25 cellular contexts compared by ENCODE assay signal in genomic region chr19:55618426-55618825, GRCh38. TPM values are rescaled to one million over a fixed set of nuclear protein-coding genes. Genes with fewer than 3 reads are reported as not detected.
DNase-seq lines count a peak whose midpoint lies in the region; ATAC-seq and TF ChIP-seq lines count a peak whose summit lies in the region.
"Had no signal": no experiment of that assay in that cellular context is flagged by ENCODE, and none has a peak within 500 bp of the region (broad histone marks: within the 10 kb centered on the region; RNA-seq: fewer than 3 reads in every experiment).

No MANE protein-coding gene starts in this region.

- TF ChIP-seq POLR2A in stomach (IDR thresholded peaks at IDR 0.05), result no peak

- H3K9ac ChIP-seq in SK-N-SH (no peak overlapping the region), Karpas-422 (ENCODE audit: low read length) (no peak overlapping the region), trophoblast cell (ENCODE audit: low read length) (peak overlapping the region; percentile 43), GM23248 (no peak overlapping the region)
- H3K9ac ChIP-seq: KMS-11 had no signal

- DNase-seq in SK-N-SH (no peak), Karpas-422 (peak; percentile 43), left colon (no peak), trophoblast cell (no peak), stomach (no peak), GM23248 (no peak)
- DNase-seq: 8988T; activated CD4-positive, CD25-positive, alpha-beta regulatory T cell; activated naive CD4-positive, alpha-beta T cell; body of pancreas; foreskin melanocyte; mesenchymal stem cell; MM.1S; NCI-H1105 treated with DMSO at 0.1 percent for 48 hours; NCI-H187 treated with DMSO at 0.1 percent for 48 hours; NCI-H526; nucleus accumbens; OCI-M1; stimulated activated CD4-positive, alpha-beta T cell treated with anti-CD3 and anti-CD28 coated beads, Interleukin-15, amount 100 ng/mL, for 24 hours; stimulated activated CD4-positive, alpha-beta T cell treated with anti-CD3 and anti-CD28 coated beads, Interleukin-4, amount 100 ng/mL, for 4 hours; T-helper 1 cell; transverse colon had no signal

- H4K8ac ChIP-seq in trophoblast cell (ENCODE audit: low read depth, low read length), result no peak overlapping the region

- CTCF ChIA-PET in SK-N-SH (lab: Yijun Ruan, JAX), result interaction anchor here (1.4 to 6.7 kb wide), 3 partner anchors 12 to 477 kb away, joined by 3 to 40 read pairs (median 4); no protein-coding TSS in a partner anchor

- no peak overlapping the region for H3K4me3 ChIP-seq in SK-N-SH (ENCODE audit: low read depth in 2 of 2, low read length in 1 of 2)
- no peak overlapping the region for H3K4me3 ChIP-seq in Karpas-422 (ENCODE audit: low read length)
- no peak overlapping the region for H3K4me3 ChIP-seq in trophoblast cell (ENCODE audit: low read depth, low read length)
- no peak overlapping the region for H3K4me3 ChIP-seq in stomach
- H3K4me3 ChIP-seq in GM23248, result no peak overlapping the region
- H3K4me3 ChIP-seq: body of pancreas, transverse colon had no signal

- H3K27me3 ChIP-seq in SK-N-SH (ENCODE audit: insufficient read depth) (no peaks in the 10 kb centered on the region), Karpas-422 (ENCODE audit: low read length) (no peaks in the 10 kb centered on the region), trophoblast cell (ENCODE audit: insufficient read depth, low read length) (no peaks in the 10 kb centered on the region), stomach (no peaks in the 10 kb centered on the region), GM23248 (replicated peaks; ENCODE audit: insufficient read depth) (no peaks in the 10 kb centered on the region)
- H3K27me3 ChIP-seq: body of pancreas, transverse colon had no signal

- TF ChIP-seq CTCF in SK-N-SH (IDR thresholded peaks at IDR 0.05) (no peak), stomach (IDR thresholded peaks at IDR 0.05) (no peak)

- TF ChIP-seq EP300 in SK-N-SH (IDR thresholded peaks at IDR 0.05; ENCODE audit: borderline replicate concordance in 1 of 2, low read depth in 1 of 2, low read length in 1 of 2), result no peak
- no peak for TF ChIP-seq EP300 in stomach (IDR thresholded peaks at IDR 0.05)

- peaks cover 12% of the 10 kb centered on the region for H3F3A ChIP-seq in SK-N-SH (replicated peaks; ENCODE audit: insufficient read depth)
- peaks cover 11% of the 10 kb centered on the region; the same call in 1 of the 2 replicates for H3F3A ChIP-seq in GM23248 (ENCODE audit: insufficient read depth)

- H3K4ac ChIP-seq in trophoblast cell (ENCODE audit: low read depth, low read length), result no peak overlapping the region

- no peaks in the 10 kb centered on the region for H3K9me3 ChIP-seq in SK-N-SH
- no peaks in the 10 kb centered on the region for H3K9me3 ChIP-seq in Karpas-422 (ENCODE audit: low read length)
- peaks cover 15% of the 10 kb centered on the region for H3K9me3 ChIP-seq in trophoblast cell (ENCODE audit: insufficient read depth, low read depth, low read length)
- H3K9me3 ChIP-seq in stomach, result no peaks in the 10 kb centered on the region
- no peaks in the 10 kb centered on the region for H3K9me3 ChIP-seq in GM23248 (ENCODE audit: low read depth)
- H3K9me3 ChIP-seq: body of pancreas, transverse colon had no signal

- H2BK5ac ChIP-seq in trophoblast cell (ENCODE audit: low read depth, low read length, poor library complexity), result no peak overlapping the region

- no peaks in the 10 kb centered on the region for H3K9me2 ChIP-seq in SK-N-SH
- no peaks in the 10 kb centered on the region for H3K9me2 ChIP-seq in Karpas-422 (replicated peaks; ENCODE audit: insufficient read depth, low read length)
- no peaks in the 10 kb centered on the region for H3K9me2 ChIP-seq in GM23248 (ENCODE audit: insufficient read depth)

- POLR2A ChIA-PET in SK-N-SH (lab: Yijun Ruan, JAX), result interaction anchor here (3.1 kb wide), 1 partner anchor 12 kb away, joined by 10 read pairs; the partner anchor contains the start of gene ZNF865

- H3K18ac ChIP-seq in trophoblast cell (ENCODE audit: low read length), result no peak overlapping the region

- H3K4me1 ChIP-seq in SK-N-SH (ENCODE audit: control insufficient read depth in 1 of 2, insufficient read depth in 2 of 2, low read depth in 1 of 2, low read length in 1 of 2) (no peaks in the 10 kb centered on the region), Karpas-422 (ENCODE audit: low read length) (peaks cover 13% of the 10 kb centered on the region), trophoblast cell (ENCODE audit: control insufficient read depth in 1 of 2, insufficient read depth in 2 of 2, low read length in 2 of 2) (no peaks in the 10 kb centered on the region), stomach (peaks cover 5 to 40% (median 12%) of the 10 kb centered on the region in 4 donors), GM23248 (ENCODE audit: insufficient read depth) (no peaks in the 10 kb centered on the region)

- ATAC-seq in SK-N-SH treated with all-trans-retinoic acid at 6 μM for 48 hours (no peak), left colon (peak; percentile 3), GM18858 (IDR thresholded peaks at IDR 0.05; ENCODE audit: unreplicated experiment) (no peak)
- ATAC-seq: body of pancreas had no signal

- H4K20me1 ChIP-seq in SK-N-SH (ENCODE audit: insufficient read depth), result no peaks in the 10 kb centered on the region
- H4K20me1 ChIP-seq in Karpas-422 (ENCODE audit: insufficient read depth, low read depth, low read length), result no peaks in the 10 kb centered on the region
- no peaks in the 10 kb centered on the region for H4K20me1 ChIP-seq in GM23248 (ENCODE audit: insufficient read depth)

- in situ Hi-C loops in GM23248 (cut with MboI), result no loop called here

- no peak for TF ChIP-seq RAD21 in SK-N-SH (IDR thresholded peaks at IDR 0.05; ENCODE audit: low read length)

- H2BK12ac ChIP-seq in trophoblast cell (ENCODE audit: low read length), result no peak overlapping the region

- intact Hi-C loops in left colon (cut with DNase I, micrococcal nuclease), result no loop called here
- intact Hi-C loops in stomach (cut with DNase I; ENCODE audit: low total_unique reads), result no loop called here

- 93% methylated on average over 7 of the region's 7 CpGs for WGBS in SK-N-SH (ENCODE audit: low lambda C conversion rate)
- WGBS in trophoblast cell (ENCODE audit: extremely low coverage, insufficient coverage, insufficient read length), result no CpG with 5 or more reads among the region's 7 CpGs
- 78 to 90% (median 87%) methylated on average over 6 to 7 of the region's 7 CpGs for WGBS in stomach, 5 donors
- WGBS in GM23248 (ENCODE audit: low coverage in 1 of 2, low lambda C conversion rate in 2 of 2, missing lambda C conversion rate in 2 of 2), 2 experiments, result 87 to 98% methylated on average over 3 to 7 of the region's 7 CpGs

- no peak overlapping the region for H2AFZ ChIP-seq in SK-N-SH (ENCODE audit: low read depth)
- H2AFZ ChIP-seq in Karpas-422 (ENCODE audit: low read length), result no peak overlapping the region
- H2AFZ ChIP-seq in trophoblast cell (ENCODE audit: insufficient read depth, low read length, poor library complexity), result no peak overlapping the region
- H2AFZ ChIP-seq in GM23248, result no peak overlapping the region

- H3K36me3 ChIP-seq in SK-N-SH (replicated peaks in 1 of 2; ENCODE audit: control insufficient read depth in 1 of 2, insufficient read depth in 2 of 2, low read length in 1 of 2), result peaks cover 0 to 32% of the 10 kb centered on the region in 2 experiments
- H3K36me3 ChIP-seq in Karpas-422 (ENCODE audit: insufficient read depth, low read length), result peaks cover 3% of the 10 kb centered on the region; the same call in 1 of the 2 replicates
- H3K36me3 ChIP-seq in trophoblast cell (ENCODE audit: control insufficient read depth in 1 of 2, insufficient read depth in 2 of 2, low read length in 2 of 2), result peaks cover 47 to 52% of the 10 kb centered on the region in 2 experiments
- peaks cover 22 to 73% (median 68%) of the 10 kb centered on the region in 4 donors for H3K36me3 ChIP-seq in stomach
- no peaks in the 10 kb centered on the region; the same call in 1 of the 2 replicates for H3K36me3 ChIP-seq in GM23248 (ENCODE audit: low read depth)

- H3K79me2 ChIP-seq in SK-N-SH (ENCODE audit: insufficient read depth), result peaks cover 7% of the 10 kb centered on the region; the same call in 1 of the 2 replicates
- H3K79me2 ChIP-seq in Karpas-422 (ENCODE audit: low read length), result no peaks in the 10 kb centered on the region
- H3K79me2 ChIP-seq in trophoblast cell (ENCODE audit: control insufficient read depth, insufficient read depth, low read length, poor library complexity), result no peaks in the 10 kb centered on the region
- H3K79me2 ChIP-seq in GM23248 (ENCODE audit: insufficient read depth), result 0 out of 2 replicates have a peak, but pooled peaks cover 3% of the 10 kb centered on the region

- H4K12ac ChIP-seq in trophoblast cell (ENCODE audit: low read depth, low read length), result no peak overlapping the region

- H3K79me1 ChIP-seq in trophoblast cell (ENCODE audit: low read length), result no peaks in the 10 kb centered on the region

- H4K91ac ChIP-seq in trophoblast cell (ENCODE audit: low read depth, low read length), result no peak overlapping the region

- H3K4me2 ChIP-seq in SK-N-SH (no peak overlapping the region), Karpas-422 (ENCODE audit: low read depth, low read length, poor library complexity, severe bottlenecking) (no peak overlapping the region), trophoblast cell (ENCODE audit: low read length) (no peak overlapping the region), GM23248 (ENCODE audit: unreplicated experiment) (no peak overlapping the region)
- H3K4me2 ChIP-seq: KMS-11 had no signal

- H3K23ac ChIP-seq in trophoblast cell (ENCODE audit: low read length), result no peak overlapping the region

- H2BK120ac ChIP-seq in trophoblast cell (ENCODE audit: insufficient read depth, low read length, poor library complexity), result no peak overlapping the region

- H3K14ac ChIP-seq in trophoblast cell (ENCODE audit: low read length), result no peak overlapping the region

- H3K27ac ChIP-seq in SK-N-SH (ENCODE audit: low read depth in 2 of 2, low read length in 1 of 2) (no peak overlapping the region), Karpas-422 (ENCODE audit: low read length) (no peak overlapping the region), trophoblast cell (ENCODE audit: low read depth, low read length) (no peak overlapping the region), stomach (peak overlapping the region in 1 of 5 donors; percentile 19), GM23248 (no peak overlapping the region)
- H3K27ac ChIP-seq: body of pancreas, KMS-11, transverse colon had no signal

- H2AK5ac ChIP-seq in trophoblast cell (ENCODE audit: low read length), result no peak overlapping the region

RNA-seq across cellular contexts. Expression of gene ZNF784, which starts 5.9 kb away (rescaled TPM):
- polyA plus RNA-seq in SK-N-SH (2012; rRNA removed) (5.0 and 5.5 TPM in 2 replicates), stomach (1 to 10 TPM; 4.2 to 6.0 (median 5.9) TPM), GM23248 (2016; fragmentation: Nextera tagmentation; extraction: Ambion mirVana) (1.2 and 1.3 TPM in 2 replicates)
- 2.4 and 3.3 TPM in 2 replicates for polyA plus RNA-seq in SK-N-SH (2012; cell fraction: cytosol; rRNA removed)
- polyA plus RNA-seq in SK-N-SH (2012; cell fraction: nucleus; rRNA removed), result 17.9 and 20.4 TPM in 2 replicates
- total RNA-seq in Karpas-422 (2014; rRNA removed; shearing (Covaris generic); ENCODE audit: low replicate concordance), result 2.8 and 3.5 TPM in 2 replicates
- total RNA-seq in left colon (10 to 100 TPM in 1 of 2 donors, 1 to 10 TPM in 1; 8.6 to 11.6 TPM), stomach (10 to 100 TPM in 1 of 5 donors, 1 to 10 TPM in 3, not detected in 1; 1.8 to 15.1 (median 4.6) TPM)
- 3.4 and 3.8 TPM in 2 replicates for polyA plus RNA-seq in trophoblast cell (2013)
- 3.0 and 4.2 TPM in 2 replicates for total RNA-seq in GM23248 (2014; rRNA removed; shearing (Covaris generic))

RNA-seq across cellular contexts. Expression of gene ZNF865, which starts 13.0 kb away (rescaled TPM):
- polyA plus RNA-seq in SK-N-SH (2012; rRNA removed) (3.4 and 5.0 TPM in 2 replicates), stomach (1 to 10 TPM; 5.3 to 6.3 (median 6.1) TPM), GM23248 (2016; fragmentation: Nextera tagmentation; extraction: Ambion mirVana) (0.21 and 0.51 TPM in 2 replicates)
- polyA plus RNA-seq in SK-N-SH (2012; cell fraction: cytosol; rRNA removed), result 2.7 and 5.2 TPM in 2 replicates
- polyA plus RNA-seq in SK-N-SH (2012; cell fraction: nucleus; rRNA removed), result 11.7 and 16.2 TPM in 2 replicates
- total RNA-seq in Karpas-422 (2014; rRNA removed; shearing (Covaris generic); ENCODE audit: low replicate concordance), result 3.6 and 8.6 TPM in 2 replicates
- total RNA-seq in left colon (10 to 100 TPM; 13.0 to 13.6 TPM), stomach (10 to 100 TPM in 3 of 5 donors, 1 to 10 TPM in 2; 1.3 to 60.5 (median 11.6) TPM)
- polyA plus RNA-seq in trophoblast cell (2013), result 7.3 TPM in 2 replicates
- 1.3 and 1.5 TPM in 2 replicates for total RNA-seq in GM23248 (2014; rRNA removed; shearing (Covaris generic))

RNA-seq across cellular contexts. Expression of gene ZNF524, which starts 18.3 kb away (rescaled TPM):
- polyA plus RNA-seq in SK-N-SH (2012; rRNA removed) (7.2 and 7.3 TPM in 2 replicates), stomach (10 to 100 TPM; 61.3 to 70.7 (median 68.9) TPM), GM23248 (2016; fragmentation: Nextera tagmentation; extraction: Ambion mirVana) (16.2 and 18.2 TPM in 2 replicates)
- 4.6 and 7.4 TPM in 2 replicates for polyA plus RNA-seq in SK-N-SH (2012; cell fraction: cytosol; rRNA removed)
- polyA plus RNA-seq in SK-N-SH (2012; cell fraction: nucleus; rRNA removed), result 7.4 and 10.1 TPM in 2 replicates
- 8.4 and 20.3 TPM in 2 replicates for total RNA-seq in Karpas-422 (2014; rRNA removed; shearing (Covaris generic); ENCODE audit: low replicate concordance)
- total RNA-seq in left colon (10 to 100 TPM; 26.6 to 36.4 TPM), stomach (10 to 100 TPM in 3 of 5 donors, 1 to 10 TPM in 2; 2.9 to 54.3 (median 17.4) TPM)
- polyA plus RNA-seq in trophoblast cell (2013), result 6.2 and 6.5 TPM in 2 replicates
- total RNA-seq in GM23248 (2014; rRNA removed; shearing (Covaris generic)), result 9.9 and 17.8 TPM in 2 replicates

RNA-seq across cellular contexts. Expression of gene FIZ1, which starts 19.1 kb away (rescaled TPM):
- polyA plus RNA-seq in SK-N-SH (2012; rRNA removed), result 5.2 and 5.7 TPM in 2 replicates
- 2.5 and 4.3 TPM in 2 replicates for polyA plus RNA-seq in SK-N-SH (2012; cell fraction: cytosol; rRNA removed)
- polyA plus RNA-seq in SK-N-SH (2012; cell fraction: nucleus; rRNA removed), result 20.2 and 24.9 TPM in 2 replicates
- 6.4 and 12.2 TPM in 2 replicates for total RNA-seq in Karpas-422 (2014; rRNA removed; shearing (Covaris generic); ENCODE audit: low replicate concordance)
- 10 to 100 TPM; 14.7 to 15.5 TPM for total RNA-seq in left colon
- 11.2 and 12.4 TPM in 2 replicates for polyA plus RNA-seq in trophoblast cell (2013)
- 10 to 100 TPM in 1 of 5 donors, 1 to 10 TPM in 3, not detected in 1; 4.0 to 16.8 (median 6.7) TPM for total RNA-seq in stomach
- 10 to 100 TPM in 1 of 3 donors, 1 to 10 TPM in 2; 8.7 to 10.8 (median 9.4) TPM for polyA plus RNA-seq in stomach
- 3.4 and 5.6 TPM in 2 replicates for total RNA-seq in GM23248 (2014; rRNA removed; shearing (Covaris generic))
- 2.3 TPM in 2 replicates for polyA plus RNA-seq in GM23248 (2016; fragmentation: Nextera tagmentation; extraction: Ambion mirVana)

RNA-seq across cellular contexts. Expression of gene ZNF580, which starts 22.4 kb away (rescaled TPM):
- polyA plus RNA-seq in SK-N-SH (2012; rRNA removed), result 14.0 and 21.9 TPM in 2 replicates
- 16.3 and 18.1 TPM in 2 replicates for polyA plus RNA-seq in SK-N-SH (2012; cell fraction: cytosol; rRNA removed)
- polyA plus RNA-seq in SK-N-SH (2012; cell fraction: nucleus; rRNA removed), result 76.2 and 102 TPM in 2 replicates
- total RNA-seq in Karpas-422 (2014; rRNA removed; shearing (Covaris generic); ENCODE audit: low replicate concordance), result 44.3 and 47.5 TPM in 2 replicates
- 10 to 100 TPM; 22.5 to 23.3 TPM for total RNA-seq in left colon
- 24.2 and 24.6 TPM in 2 replicates for polyA plus RNA-seq in trophoblast cell (2013)
- 10 to 100 TPM in 4 of 5 donors, not detected in 1; 10.6 to 55.0 (median 16.6) TPM for total RNA-seq in stomach
- 10 to 100 TPM; 18.6 to 26.9 (median 21.5) TPM for polyA plus RNA-seq in stomach
- total RNA-seq in GM23248 (2014; rRNA removed; shearing (Covaris generic)), result 7.0 and 11.7 TPM in 2 replicates
- 43.1 and 44.0 TPM in 2 replicates for polyA plus RNA-seq in GM23248 (2016; fragmentation: Nextera tagmentation; extraction: Ambion mirVana)
